1 cellular context compared by ENCODE assay signal in the genomic region with DNA sequence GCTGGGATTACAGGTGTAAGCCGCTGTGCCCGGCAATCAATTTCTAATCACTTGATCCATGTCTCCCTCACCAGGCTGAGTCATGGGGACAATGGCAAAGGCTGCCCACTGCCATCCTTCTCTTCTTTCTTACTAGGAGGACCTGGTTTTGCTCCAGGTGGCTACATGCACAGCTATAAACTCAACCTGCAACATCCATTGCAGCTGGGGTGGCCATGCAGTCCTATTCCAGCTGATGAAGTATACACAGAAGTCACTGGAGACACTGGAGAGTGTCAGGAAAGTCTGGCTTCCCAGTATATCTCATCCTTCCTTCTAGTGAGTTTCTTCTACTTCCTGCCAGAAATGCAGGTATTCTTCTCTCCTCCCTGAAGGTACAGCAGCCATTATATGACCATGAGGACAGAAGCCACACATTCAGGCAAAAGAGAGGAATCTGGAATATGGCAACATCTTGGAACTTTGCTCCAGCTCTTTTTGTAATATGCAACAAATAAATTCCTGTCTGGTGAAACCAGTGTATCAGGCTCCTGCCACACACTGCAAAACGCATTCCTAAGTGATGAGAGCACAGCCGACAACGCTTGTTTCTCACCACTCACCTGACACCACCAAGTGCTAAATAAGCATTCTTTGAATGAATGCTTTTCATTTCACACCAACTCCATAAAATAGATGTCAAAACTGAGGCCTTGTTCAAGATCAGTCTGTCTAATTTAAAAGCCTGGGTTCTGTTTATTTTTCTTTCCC.
A peak's percentile ranks its signal among the peaks of the same experiment; 100 is the strongest.
TF ChIP-seq lines count a peak whose summit lies in the region.

No MANE protein-coding gene starts in this region.

TF ChIP-seq in endothelial cell of umbilical vein, 7 proteins besides CTCF, POLR2A, EP300 and RAD21:
- TF ChIP-seq JUN (IDR thresholded peaks at IDR 0.05; ENCODE audit: borderline replicate concordance, insufficient read depth, insufficient read length, low read depth) = peak; percentile 55
- TF ChIP-seq EZH2 (IDR thresholded peaks at IDR 0.05; ENCODE audit: borderline replicate concordance, low read depth, low read length, severe bottlenecking) = no peak
